8 cellular contexts compared by ENCODE assay signal in the genomic region with DNA sequence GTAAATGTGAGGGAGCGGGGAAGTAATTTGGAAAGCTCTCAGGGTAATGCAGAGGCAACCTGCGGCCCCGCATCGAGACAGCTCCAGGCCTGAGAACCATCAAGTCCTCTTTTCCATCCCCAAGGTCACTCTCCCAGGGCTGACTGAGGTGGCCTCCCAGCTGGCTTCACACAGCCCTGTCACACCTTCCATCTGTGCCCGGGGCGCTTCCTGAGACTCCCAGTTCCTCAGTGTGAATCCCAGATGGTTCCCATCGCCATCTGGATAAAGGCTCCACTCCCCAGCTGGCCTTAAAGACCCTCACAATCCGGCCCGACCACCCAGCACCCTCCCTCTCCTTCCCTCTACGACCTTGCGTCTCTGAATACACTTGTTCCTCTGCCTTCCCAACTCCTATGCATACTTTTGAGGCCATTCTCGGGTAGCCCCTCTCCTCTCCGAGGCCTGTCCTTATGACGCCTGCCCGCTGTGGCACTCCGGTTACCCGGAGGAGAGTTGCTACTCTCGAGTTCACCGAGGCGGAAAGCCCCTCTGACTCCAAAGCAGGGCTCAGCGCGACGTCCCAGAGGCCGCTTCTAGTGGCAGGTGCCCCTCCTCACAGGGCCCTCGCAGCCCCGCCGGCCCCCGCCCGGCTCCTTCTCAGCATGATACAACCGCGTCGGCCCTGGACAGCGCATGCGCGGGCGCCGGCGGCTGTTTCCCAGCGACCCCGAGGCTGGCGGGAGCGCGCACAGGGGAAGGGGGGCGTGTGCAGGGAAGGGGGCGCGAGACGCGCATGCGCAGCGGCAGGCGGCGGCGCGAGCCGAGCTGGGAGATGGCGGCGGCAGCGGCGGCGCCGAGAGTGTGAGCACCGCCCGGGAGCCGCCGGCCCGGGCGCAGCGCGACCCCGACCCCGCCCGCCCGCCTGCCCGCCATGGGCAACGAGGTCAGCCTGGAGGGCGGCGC. TPM values are rescaled to one million over a fixed set of nuclear protein-coding genes. Genes with fewer than 3 reads are reported as not detected.
DNase-seq lines count a peak whose midpoint lies in the region; TF ChIP-seq lines count a peak whose summit lies in the region.

A gene with protein sequence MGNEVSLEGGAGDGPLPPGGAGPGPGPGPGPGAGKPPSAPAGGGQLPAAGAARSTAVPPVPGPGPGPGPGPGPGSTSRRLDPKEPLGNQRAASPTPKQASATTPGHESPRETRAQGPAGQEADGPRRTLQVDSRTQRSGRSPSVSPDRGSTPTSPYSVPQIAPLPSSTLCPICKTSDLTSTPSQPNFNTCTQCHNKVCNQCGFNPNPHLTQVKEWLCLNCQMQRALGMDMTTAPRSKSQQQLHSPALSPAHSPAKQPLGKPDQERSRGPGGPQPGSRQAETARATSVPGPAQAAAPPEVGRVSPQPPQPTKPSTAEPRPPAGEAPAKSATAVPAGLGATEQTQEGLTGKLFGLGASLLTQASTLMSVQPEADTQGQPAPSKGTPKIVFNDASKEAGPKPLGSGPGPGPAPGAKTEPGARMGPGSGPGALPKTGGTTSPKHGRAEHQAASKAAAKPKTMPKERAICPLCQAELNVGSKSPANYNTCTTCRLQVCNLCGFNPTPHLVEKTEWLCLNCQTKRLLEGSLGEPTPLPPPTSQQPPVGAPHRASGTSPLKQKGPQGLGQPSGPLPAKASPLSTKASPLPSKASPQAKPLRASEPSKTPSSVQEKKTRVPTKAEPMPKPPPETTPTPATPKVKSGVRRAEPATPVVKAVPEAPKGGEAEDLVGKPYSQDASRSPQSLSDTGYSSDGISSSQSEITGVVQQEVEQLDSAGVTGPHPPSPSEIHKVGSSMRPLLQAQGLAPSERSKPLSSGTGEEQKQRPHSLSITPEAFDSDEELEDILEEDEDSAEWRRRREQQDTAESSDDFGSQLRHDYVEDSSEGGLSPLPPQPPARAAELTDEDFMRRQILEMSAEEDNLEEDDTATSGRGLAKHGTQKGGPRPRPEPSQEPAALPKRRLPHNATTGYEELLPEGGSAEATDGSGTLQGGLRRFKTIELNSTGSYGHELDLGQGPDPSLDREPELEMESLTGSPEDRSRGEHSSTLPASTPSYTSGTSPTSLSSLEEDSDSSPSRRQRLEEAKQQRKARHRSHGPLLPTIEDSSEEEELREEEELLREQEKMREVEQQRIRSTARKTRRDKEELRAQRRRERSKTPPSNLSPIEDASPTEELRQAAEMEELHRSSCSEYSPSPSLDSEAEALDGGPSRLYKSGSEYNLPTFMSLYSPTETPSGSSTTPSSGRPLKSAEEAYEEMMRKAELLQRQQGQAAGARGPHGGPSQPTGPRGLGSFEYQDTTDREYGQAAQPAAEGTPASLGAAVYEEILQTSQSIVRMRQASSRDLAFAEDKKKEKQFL (N-terminal part only) (plus strand): TSS at position 788 of the 945 bp plus-strand sequence. CDS start 126 bp downstream, at position 914.

- POLR2A ChIA-PET in HEK293T (lab: Yijun Ruan, JAX) (interaction anchor here (1.1 to 4.3 kb wide), 3 partner anchors 10 to 118 kb away, joined by 6 to 21 read pairs (median 7); no protein-coding TSS in a partner anchor), SK-N-SH (lab: Yijun Ruan, JAX) (interaction anchor here (0.6 to 1.5 kb wide), 4 partner anchors 14 to 877 kb away, joined by 3 to 8 read pairs (median 4); no protein-coding TSS in a partner anchor)

- H3F3A ChIP-seq in SK-N-SH (replicated peaks; ENCODE audit: insufficient read depth): no peaks in the 10 kb centered on the region

- no peaks in the 10 kb centered on the region for H3K9me3 ChIP-seq in SK-N-SH
- H3K9me3 ChIP-seq in osteoblast (ENCODE audit: low read depth, low read length): no peaks in the 10 kb centered on the region

- peak within 1 kb of the TSS; percentile 81 to 85 for H3K4me3 ChIP-seq in SK-N-SH (ENCODE audit: low read depth in 2 of 2, low read length in 1 of 2)
- peak within 1 kb of the TSS; percentile 84 for H3K4me3 ChIP-seq in osteoblast (ENCODE audit: insufficient read depth, low read length)

- H3K9me2 ChIP-seq in SK-N-SH: no peaks in the 10 kb centered on the region

- H3K36me3 ChIP-seq in SK-N-SH (replicated peaks in 1 of 2; ENCODE audit: control insufficient read depth in 1 of 2, insufficient read depth in 2 of 2, low read length in 1 of 2) (no peaks in the 10 kb centered on the region), osteoblast (ENCODE audit: insufficient read depth, low read length) (no peaks in the 10 kb centered on the region)

- DNase-seq in GDM1 (lab: John Stamatoyannopoulos, UW) (peak; percentile 87), HEK293T (ENCODE audit: extremely low spot score) (peak; percentile 100), NAMALWA (ENCODE audit: low spot score) (peak; percentile 83), SK-N-SH (peak; percentile 100), glomerular endothelial cell (ENCODE audit: extremely low read depth, low read depth, low spot score) (peak; percentile 20), osteoblast (ENCODE audit: insufficient read length, low spot score, missing footprints) (peak; percentile 100)

- H3K4me3 Mint-ChIP-seq in activated naive CD4-positive, alpha-beta T cell treated with anti-CD3 and anti-CD28 coated beads, Interleukin-2, amount 50 U/mL, for 24 hours: peak within 1 kb of the TSS; percentile 96

- peak within 1 kb of the TSS in 1 of 2 experiments; percentile 84; a peak in 3 of 4 replicates for H3K27ac ChIP-seq in SK-N-SH (ENCODE audit: low read depth in 2 of 2, low read length in 1 of 2)
- H3K27ac ChIP-seq in osteoblast (ENCODE audit: low read depth, low read length): peak within 1 kb of the TSS; percentile 56
- H3K27ac ChIP-seq in temporal lobe (ENCODE audit: low read depth, low read length): peak within 1 kb of the TSS; percentile 85

- 7% methylated on average over 29 of the region's 77 CpGs for WGBS in SK-N-SH (ENCODE audit: low lambda C conversion rate)

- peaks cover 0 to 31% of the 10 kb centered on the region in 2 experiments; a peak in 2 of 4 replicates for H3K4me1 ChIP-seq in SK-N-SH (ENCODE audit: control insufficient read depth in 1 of 2, insufficient read depth in 2 of 2, low read depth in 1 of 2, low read length in 1 of 2)
- H3K4me1 ChIP-seq in osteoblast (ENCODE audit: insufficient read depth, low read length): peaks cover 7% of the 10 kb centered on the region

- H3K4me1 Mint-ChIP-seq in activated naive CD4-positive, alpha-beta T cell treated with anti-CD3 and anti-CD28 coated beads, Interleukin-2, amount 50 U/mL, for 24 hours: peaks cover 16% of the 10 kb centered on the region

- CTCF ChIA-PET in HEK293T (lab: Yijun Ruan, JAX): interaction anchor here (0.8 kb wide), 2 partner anchors 14 to 118 kb away, joined by 5 to 7 read pairs; no protein-coding TSS in a partner anchor
- CTCF ChIA-PET in SK-N-SH (lab: Yijun Ruan, JAX): interaction anchor here (0.7 to 11.2 kb wide), 6 partner anchors 14 to 119 kb away, joined by 3 to 97 read pairs (median 4); no protein-coding TSS in a partner anchor

- H2AFZ ChIP-seq in SK-N-SH (ENCODE audit: low read depth) (peak within 1 kb of the TSS; percentile 97), osteoblast (ENCODE audit: low read length) (peak within 1 kb of the TSS; percentile 96)

- no peak for TF ChIP-seq CTCF in SK-N-SH (IDR thresholded peaks at IDR 0.05)
- no peak for TF ChIP-seq CTCF in osteoblast (IDR thresholded peaks at IDR 0.05; ENCODE audit: extremely low read depth, low read depth, low read length)

- H3K36me3 Mint-ChIP-seq in activated naive CD4-positive, alpha-beta T cell treated with anti-CD3 and anti-CD28 coated beads, Interleukin-2, amount 50 U/mL, for 24 hours: peaks cover 2% of the 10 kb centered on the region

- H3K27me3 ChIP-seq in SK-N-SH (ENCODE audit: insufficient read depth): no peaks in the 10 kb centered on the region
- H3K27me3 ChIP-seq in osteoblast (ENCODE audit: insufficient read depth, low read length): peaks cover 17% of the 10 kb centered on the region

- H3K27me3 Mint-ChIP-seq in activated naive CD4-positive, alpha-beta T cell treated with anti-CD3 and anti-CD28 coated beads, Interleukin-2, amount 50 U/mL, for 24 hours: peaks cover 14% of the 10 kb centered on the region

- H3K27ac Mint-ChIP-seq in activated naive CD4-positive, alpha-beta T cell treated with anti-CD3 and anti-CD28 coated beads, Interleukin-2, amount 50 U/mL, for 24 hours: peak within 1 kb of the TSS; percentile 23

- peak within 1 kb of the TSS; percentile 65 for H3K9ac ChIP-seq in SK-N-SH

- H3K4me2 ChIP-seq in SK-N-SH (peak within 1 kb of the TSS; percentile 89), osteoblast (ENCODE audit: insufficient read depth, low read length) (peak within 1 kb of the TSS; percentile 98)

- no peak; a peak in 1 of 4 replicates for TF ChIP-seq EP300 in SK-N-SH (IDR thresholded peaks at IDR 0.05; ENCODE audit: borderline replicate concordance in 1 of 2, low read depth in 1 of 2, low read length in 1 of 2)

- H4K20me1 ChIP-seq in SK-N-SH (ENCODE audit: insufficient read depth): no peaks in the 10 kb centered on the region
- no peaks in the 10 kb centered on the region for H4K20me1 ChIP-seq in osteoblast (ENCODE audit: insufficient read depth, low read length)

- H3K79me2 ChIP-seq in SK-N-SH (ENCODE audit: insufficient read depth) (no peaks in the 10 kb centered on the region), osteoblast (ENCODE audit: insufficient read depth, low read length) (no peaks in the 10 kb centered on the region)

- H3K9me3 Mint-ChIP-seq in activated naive CD4-positive, alpha-beta T cell treated with anti-CD3 and anti-CD28 coated beads, Interleukin-2, amount 50 U/mL, for 24 hours: no peaks in the 10 kb centered on the region

- no peak for TF ChIP-seq RAD21 in SK-N-SH (IDR thresholded peaks at IDR 0.05; ENCODE audit: low read length)

TF ChIP-seq in HEK293T, 16 proteins besides CTCF, POLR2A, EP300 and RAD21:
- TF ChIP-seq L3MBTL2 (conservative IDR thresholded peaks at IDR 0.05) (peak; percentile 83), ARNT (IDR thresholded peaks at IDR 0.05) (0 out of 2 replicates have a peak, but pooled peaks have one; percentile 27), FOXA1 (IDR thresholded peaks at IDR 0.05) (no peak), HDGF (IDR thresholded peaks at IDR 0.05; ENCODE audit: borderline replicate concordance) (no peak), ELF4 (IDR thresholded peaks at IDR 0.05) (no peak), BHLHE40 (IDR thresholded peaks at IDR 0.05; ENCODE audit: borderline replicate concordance) (no peak)

TF ChIP-seq in SK-N-SH, 30 proteins besides CTCF, POLR2A, EP300 and RAD21 (continues in another document):
- no peak for TF ChIP-seq CHD2 (IDR thresholded peaks at IDR 0.05; ENCODE audit: low read length, partially characterized antibody)

RNA-seq across cellular contexts. Expression of the gene that starts here (rescaled TPM):
- polyA plus RNA-seq in SK-N-SH (2012; rRNA removed): 0.07 and 0.08 TPM in 2 replicates
- polyA plus RNA-seq in SK-N-SH (2012; cell fraction: cytosol; rRNA removed): 0.04 and 0.13 TPM in 2 replicates
- 0.23 and 0.25 TPM in 2 replicates for polyA plus RNA-seq in SK-N-SH (2012; cell fraction: nucleus; rRNA removed)
- total RNA-seq in glomerular endothelial cell (0.10 and 0.29 TPM in 2 replicates), osteoblast (under 0.01 and 0.29 TPM in 2 replicates), temporal lobe (14.3 TPM)

Comparison
In these comparisons a context has a peak if more than half of its experiments do, and no peak if none do; other contexts are left out.
1. RNA of the gene that starts here (total RNA-seq): 14.3 TPM in temporal lobe (single experiment); 0.10 to 0.29 TPM in glomerular endothelial cell and under 0.01 to 0.29 TPM in osteoblast; every median in the first group is over 10 times any median in the second.
2. Peak in DNase-seq, H3K4me3 ChIP-seq, H3K9ac ChIP-seq and H3K4me2 ChIP-seq in SK-N-SH; RNA of the gene not detected or under 1 TPM.
3. Peak in DNase-seq in glomerular endothelial cell; RNA of the gene not detected or under 1 TPM.
4. Peak in DNase-seq, H3K4me3 ChIP-seq, H3K27ac ChIP-seq and H3K4me2 ChIP-seq in osteoblast; RNA of the gene not detected or under 1 TPM.
5. DNase-seq: peak in every context shown above with its lines; median percentile 100 in HEK293T; 100 in SK-N-SH; 100 in osteoblast; 87 in GDM1; 83 in NAMALWA; 20 in glomerular endothelial cell.